In genomic region chr2:127637236-127637630, GRCh38 we compare ENCODE assay signal across 14 cellular contexts. TPM values are rescaled to one million over a fixed set of nuclear protein-coding genes. Genes with fewer than 3 reads are reported as not detected.
DNase-seq lines count a peak whose midpoint lies in the region; ATAC-seq and TF ChIP-seq lines count a peak whose summit lies in the region.
"Had no signal": no experiment of that assay in that cellular context is flagged by ENCODE, and none has a peak within 500 bp of the region (broad histone marks: within the 10 kb centered on the region; RNA-seq: fewer than 3 reads in every experiment).

No MANE protein-coding gene starts in this region.

- H3K4me2 ChIP-seq in BLaER1 treated with 17β-estradiol and CSF1 and Interleukin-3, amounts not matched to agents 10 nM and 100 nM: peak overlapping the region; percentile 88 to 100 (median 97)

- no peak for ATAC-seq in foreskin keratinocyte
- ATAC-seq in sciatic nerve: peak; percentile 2
- ATAC-seq in WTC11: no peak

- H3K9me3 ChIP-seq in BLaER1 treated with 17β-estradiol and CSF1 and Interleukin-3, amounts not matched to agents 10 nM and 100 nM (replicated peaks in 1 of 11): no peaks in the 10 kb centered on the region
- no peaks in the 10 kb centered on the region for H3K9me3 ChIP-seq in Peyer's patch

- no peak overlapping the region for H3K4me3 Mint-ChIP-seq in activated T-helper 1 cell treated with anti-CD3 and anti-CD28 coated beads, Interleukin-12 subunit alpha, Interleukin-12 subunit beta, Interleukin-2, Interleukin-4 antibody, amounts not matched to agents 30 ng/mL and 10 ng/mL and 1 ng/mL, durations not matched to agents 14 hours and 24 hours and 36 hours
- H3K4me3 Mint-ChIP-seq in WTC11: no peak overlapping the region

- H3K27ac ChIP-seq in BLaER1 treated with 17β-estradiol and CSF1 and Interleukin-3, amounts not matched to agents 10 nM and 100 nM: peak overlapping the region in 9 of 11 experiments; percentile 22 to 99 (median 88); a peak in 17 of 22 replicates
- H3K27ac ChIP-seq in Peyer's patch: peak overlapping the region; percentile 17 to 83 (median 60)
- peak overlapping the region; percentile 38 for H3K27ac ChIP-seq in foreskin keratinocyte

- H3K27me3 ChIP-seq in BLaER1 treated with 17β-estradiol and CSF1 and Interleukin-3, amounts not matched to agents 10 nM and 100 nM: peaks cover 0 to 27% (median 0%) of the 10 kb centered on the region in 11 experiments; a peak in 6 of 22 replicates
- H3K27me3 ChIP-seq in Peyer's patch (no peaks in the 10 kb centered on the region), foreskin keratinocyte (no peaks in the 10 kb centered on the region)

- H3K9me3 Mint-ChIP-seq in activated T-helper 1 cell treated with anti-CD3 and anti-CD28 coated beads, Interleukin-12 subunit alpha, Interleukin-12 subunit beta, Interleukin-2, Interleukin-4 antibody, amounts not matched to agents 30 ng/mL and 10 ng/mL and 1 ng/mL, durations not matched to agents 14 hours and 24 hours and 36 hours: no peaks in the 10 kb centered on the region
- no peaks in the 10 kb centered on the region for H3K9me3 Mint-ChIP-seq in WTC11

- TF ChIP-seq CTCF in Peyer's patch (IDR thresholded peaks at IDR 0.05) (no peak), foreskin keratinocyte (conservative IDR thresholded peaks at IDR 0.05) (no peak), WTC11 (IDR thresholded peaks at IDR 0.05) (no peak)

- DNase-seq in Peyer's patch (peak in 1 of 3 donors; percentile 48), foreskin keratinocyte (no peak), sciatic nerve (ENCODE audit: low spot score) (no peak), D341Med (ENCODE audit: low spot score) (no peak), NCI-H2081 treated with DMSO at 0.1 percent for 48 hours (lab: John Stamatoyannopoulos, UW) (no peak), WTC11 (ENCODE audit: low spot score) (no peak)
- DNase-seq in activated T-helper 1 cell treated with anti-CD3 and anti-CD28 coated beads, Interleukin-12 subunit alpha, Interleukin-12 subunit beta, Interleukin-2, Interleukin-4 antibody, amounts not matched to agents 30 ng/mL and 10 ng/mL and 1 ng/mL, durations not matched to agents 14 hours and 24 hours and 36 hours (ENCODE audit: low spot score): no peak
- DNase-seq: C1 segment of cervical spinal cord, MM.1S had no signal

- H3K27ac Mint-ChIP-seq in activated T-helper 1 cell treated with anti-CD3 and anti-CD28 coated beads, Interleukin-12 subunit alpha, Interleukin-12 subunit beta, Interleukin-2, Interleukin-4 antibody, amounts not matched to agents 30 ng/mL and 10 ng/mL and 1 ng/mL, durations not matched to agents 14 hours and 24 hours and 36 hours: no peak overlapping the region
- H3K27ac Mint-ChIP-seq in WTC11: no peak overlapping the region

- H3K4me1 Mint-ChIP-seq in activated T-helper 1 cell treated with anti-CD3 and anti-CD28 coated beads, Interleukin-12 subunit alpha, Interleukin-12 subunit beta, Interleukin-2, Interleukin-4 antibody, amounts not matched to agents 30 ng/mL and 10 ng/mL and 1 ng/mL, durations not matched to agents 14 hours and 24 hours and 36 hours (ENCODE audit: low read depth): peaks cover 7% of the 10 kb centered on the region
- H3K4me1 Mint-ChIP-seq in WTC11: peaks cover 11% of the 10 kb centered on the region

- peaks cover 90 to 100% (median 100%) of the 10 kb centered on the region in 10 experiments for H3K4me1 ChIP-seq in BLaER1 treated with 17β-estradiol and CSF1 and Interleukin-3, amounts not matched to agents 10 nM and 100 nM
- H3K4me1 ChIP-seq in Peyer's patch: peaks cover 0 to 83% (median 35%) of the 10 kb centered on the region in 4 donors
- peaks cover 6% of the 10 kb centered on the region for H3K4me1 ChIP-seq in foreskin keratinocyte

- no peaks in the 10 kb centered on the region for H3K36me3 ChIP-seq in BLaER1 treated with 17β-estradiol and CSF1 and Interleukin-3, amounts not matched to agents 10 nM and 100 nM
- peaks cover 0 to 52% (median 0%) of the 10 kb centered on the region in 3 donors for H3K36me3 ChIP-seq in Peyer's patch

- H3K36me3 Mint-ChIP-seq in activated T-helper 1 cell treated with anti-CD3 and anti-CD28 coated beads, Interleukin-12 subunit alpha, Interleukin-12 subunit beta, Interleukin-2, Interleukin-4 antibody, amounts not matched to agents 30 ng/mL and 10 ng/mL and 1 ng/mL, durations not matched to agents 14 hours and 24 hours and 36 hours (ENCODE audit: low read depth): no peaks in the 10 kb centered on the region
- H3K36me3 Mint-ChIP-seq in WTC11: no peaks in the 10 kb centered on the region

- POLR2A ChIA-PET in WTC11 (lab: Charles Lee): interaction anchor here (0.6 to 1.3 kb wide), 3 partner anchors 46 to 169 kb away, joined by 3 to 6 read pairs (median 6); partner anchors contain the start of gene IWS1

- peak overlapping the region in 8 of 11 experiments; percentile 58 to 92 (median 82); a peak in 16 of 22 replicates for H3K9ac ChIP-seq in BLaER1 treated with 17β-estradiol and CSF1 and Interleukin-3, amounts not matched to agents 10 nM and 100 nM

- CTCF ChIA-PET in WTC11 (lab: Charles Lee): interaction anchor here (0.5 to 6.3 kb wide), 7 partner anchors 8 to 569 kb away, joined by 3 to 70 read pairs (median 3); no protein-coding TSS in a partner anchor

- peak overlapping the region in 8 of 10 experiments; percentile 25 to 49 (median 46); a peak in 13 of 20 replicates for H3K4me3 ChIP-seq in BLaER1 treated with 17β-estradiol and CSF1 and Interleukin-3, amounts not matched to agents 10 nM and 100 nM
- H3K4me3 ChIP-seq in Peyer's patch: no peak overlapping the region

- H4K20me1 ChIP-seq in BLaER1 treated with 17β-estradiol and CSF1 and Interleukin-3, amounts not matched to agents 10 nM and 100 nM: no peaks in the 10 kb centered on the region; a peak in 1 of 22 replicates

- no peak for TF ChIP-seq POLR2A in Peyer's patch (IDR thresholded peaks at IDR 0.05)

- intact Hi-C loops in sciatic nerve (cut with DNase I): no loop called here
- intact Hi-C loops in activated T-helper 1 cell treated with anti-CD3 and anti-CD28 coated beads, Interleukin-12 subunit alpha, Interleukin-12 subunit beta, Interleukin-2, Interleukin-4 antibody, amounts not matched to agents 30 ng/mL and 10 ng/mL and 1 ng/mL, durations not matched to agents 14 hours and 24 hours and 36 hours (cut with micrococcal nuclease): no loop called here

- H3K27me3 Mint-ChIP-seq in activated T-helper 1 cell treated with anti-CD3 and anti-CD28 coated beads, Interleukin-12 subunit alpha, Interleukin-12 subunit beta, Interleukin-2, Interleukin-4 antibody, amounts not matched to agents 30 ng/mL and 10 ng/mL and 1 ng/mL, durations not matched to agents 14 hours and 24 hours and 36 hours (ENCODE audit: insufficient read depth): no peaks in the 10 kb centered on the region
- no peaks in the 10 kb centered on the region for H3K27me3 Mint-ChIP-seq in WTC11 (ENCODE audit: low read depth)

TF ChIP-seq in WTC11, 78 proteins besides CTCF, POLR2A, EP300 and RAD21 (continues in another document):
- no peak for TF ChIP-seq ZNF219 (CRISPR knock-in tag; IDR thresholded peaks at IDR 0.05; ENCODE audit: borderline replicate concordance)
- TF ChIP-seq GABPB1 (CRISPR knock-in tag; IDR thresholded peaks at IDR 0.05): no peak
- TF ChIP-seq ESRRA (CRISPR knock-in tag; IDR thresholded peaks at IDR 0.05; ENCODE audit: borderline replicate concordance): no peak
- no peak for TF ChIP-seq NFATC4 (CRISPR knock-in tag; IDR thresholded peaks at IDR 0.05)
- no peak for TF ChIP-seq ZNF232 (CRISPR knock-in tag; IDR thresholded peaks at IDR 0.05)
- TF ChIP-seq ZBTB43 (CRISPR knock-in tag; IDR thresholded peaks at IDR 0.05): no peak
- TF ChIP-seq RORB (CRISPR knock-in tag; IDR thresholded peaks at IDR 0.05): no peak
- TF ChIP-seq CREM (CRISPR knock-in tag; IDR thresholded peaks at IDR 0.05): no peak
- TF ChIP-seq NFYB (CRISPR knock-in tag; conservative IDR thresholded peaks at IDR 0.05; ENCODE audit: low read depth): no peak

RNA-seq across cellular contexts. Expression of gene GPR17, which starts 8.7 kb away (rescaled TPM):
- total RNA-seq in Peyer's patch (not detected), foreskin keratinocyte (not detected in 2 replicates), sciatic nerve (4.6 TPM), WTC11 (2021) (not detected in 3 replicates)
- polyA plus RNA-seq in foreskin keratinocyte: not detected in 2 replicates
- not detected in 2 replicates for total RNA-seq in activated T-helper 1 cell treated with anti-CD3 and anti-CD28 coated beads, Interleukin-12 subunit alpha, Interleukin-12 subunit beta, Interleukin-2, Interleukin-4 antibody, amounts not matched to agents 30 ng/mL and 10 ng/mL and 1 ng/mL, durations not matched to agents 14 hours and 24 hours and 36 hours
- total RNA-seq: epithelial cell of proximal tubule, kidney epithelial cell, NCI-H460, pulmonary artery endothelial cell had no signal

RNA-seq across cellular contexts. Expression of gene LIMS2, which starts 38.1 kb away (rescaled TPM):
- total RNA-seq in Peyer's patch (10 to 100 TPM in 3 of 4 donors, 1 to 10 TPM in 1; 7.7 to 95.7 (median 21.9) TPM), foreskin keratinocyte (0.17 and 0.18 TPM in 2 replicates), sciatic nerve (194 TPM), WTC11 (2021) (1.9 to 2.5 TPM (median 2.4 TPM) in 3 replicates)
- polyA plus RNA-seq in foreskin keratinocyte: 0.24 and 0.30 TPM in 2 replicates
- 4.8 and 5.1 TPM in 2 replicates for total RNA-seq in activated T-helper 1 cell treated with anti-CD3 and anti-CD28 coated beads, Interleukin-12 subunit alpha, Interleukin-12 subunit beta, Interleukin-2, Interleukin-4 antibody, amounts not matched to agents 30 ng/mL and 10 ng/mL and 1 ng/mL, durations not matched to agents 14 hours and 24 hours and 36 hours
- total RNA-seq: NCI-H460 had no signal

Comparison
In these comparisons a context has a peak if more than half of its experiments do, and no peak if none do; other contexts are left out.
1. H3K27ac ChIP-seq: peak in every context shown above with its lines; median percentile 88 in BLaER1 treated with 17β-estradiol and CSF1 and Interleukin-3, amounts not matched to agents 10 nM and 100 nM; 60 in Peyer's patch; 38 in foreskin keratinocyte.
2. H3K4me3 ChIP-seq: peak in BLaER1 treated with 17β-estradiol and CSF1 and Interleukin-3, amounts not matched to agents 10 nM and 100 nM (8 of 10); none in Peyer's patch (0 of 4).